ENCODE assay signal across 9 cellular contexts in genomic region chr7:17402628-17403278, GRCh38.
DNase-seq lines count a peak whose midpoint lies in the region; ATAC-seq, FAIRE-seq and TF ChIP-seq lines count a peak whose summit lies in the region.
"Had no signal": no experiment of that assay in that cellular context is flagged by ENCODE, and none has a peak within 500 bp of the region (broad histone marks: within the 10 kb centered on the region; RNA-seq: fewer than 3 reads in every experiment).

No MANE protein-coding gene starts in this region.

- no peak for FAIRE-seq in H54 (lab: Jason Lieb, UNC)

- H3K27me3 ChIP-seq in SJCRH30 = no peaks in the 10 kb centered on the region
- no peaks in the 10 kb centered on the region for H3K27me3 ChIP-seq in esophagus muscularis mucosa

- H3K4me3 Mint-ChIP-seq in activated naive CD4-positive, alpha-beta T cell treated with anti-CD3 and anti-CD28 coated beads, Interleukin-2, amount 10 ng/mL, durations not matched to agents 7 days and 5 days = peak overlapping the region; percentile 0

- TF ChIP-seq EP300 in esophagus muscularis mucosa (IDR thresholded peaks at IDR 0.05) = no peak

- DNase-seq in activated naive CD4-positive, alpha-beta T cell treated with anti-CD3 and anti-CD28 coated beads, Interleukin-2, amount 10 ng/mL, durations not matched to agents 7 days and 5 days = no peak
- DNase-seq in SJCRH30 = no peak
- DNase-seq in H54 (ENCODE audit: insufficient read length, low spot score) = no peak
- no peak for DNase-seq in RWPE1 (ENCODE audit: low spot score)
- DNase-seq in esophagus muscularis mucosa (ENCODE audit: extremely low spot score) = no peak
- DNase-seq: NK-92 treated with Interleukin-12 subunit alpha and Interleukin-12 subunit beta, amount 100 ng/mL, for 24 hours had no signal

- H3K27ac ChIP-seq in SJCRH30 (no peak overlapping the region), RWPE1 (no peak overlapping the region), esophagus muscularis mucosa (replicated peaks in 1 of 4) (no peak overlapping the region)

- H3K4me1 Mint-ChIP-seq in activated naive CD4-positive, alpha-beta T cell treated with anti-CD3 and anti-CD28 coated beads, Interleukin-2, amount 10 ng/mL, durations not matched to agents 7 days and 5 days = peaks cover 41% of the 10 kb centered on the region

- H3K27me3 Mint-ChIP-seq in activated naive CD4-positive, alpha-beta T cell treated with anti-CD3 and anti-CD28 coated beads, Interleukin-2, amount 10 ng/mL, durations not matched to agents 7 days and 5 days = no peaks in the 10 kb centered on the region

- peak; percentile 50 for ATAC-seq in GM19438 (IDR thresholded peaks at IDR 0.05; ENCODE audit: low read depth, unreplicated experiment)
- ATAC-seq in HG03135 (IDR thresholded peaks at IDR 0.05; ENCODE audit: unreplicated experiment) = peak; percentile 70

- TF ChIP-seq CTCF in GM12875 (IDR thresholded peaks at IDR 0.05; ENCODE audit: borderline replicate concordance, insufficient read depth, low read depth, low read length) (no peak), RWPE1 (conservative IDR thresholded peaks at IDR 0.05; ENCODE audit: low read depth) (no peak), esophagus muscularis mucosa (IDR thresholded peaks at IDR 0.05) (no peak)

- H3K9me3 ChIP-seq in SJCRH30 (replicated peaks) (no peaks in the 10 kb centered on the region), esophagus muscularis mucosa (no peaks in the 10 kb centered on the region)

- H3K4me1 ChIP-seq in SJCRH30 (peaks cover 7% of the 10 kb centered on the region; the same call in 1 of the 2 replicates), esophagus muscularis mucosa (peaks cover 0 to 23% (median 15%) of the 10 kb centered on the region in 4 donors)

- whole genome bisulfite sequencing in esophagus muscularis mucosa = 78% methylated on average over 9 of the region's 9 CpGs

- TF ChIP-seq POLR2A in H54 (IDR thresholded peaks at IDR 0.05; ENCODE audit: low read depth, low read length) (no peak), esophagus muscularis mucosa (IDR thresholded peaks at IDR 0.05; ENCODE audit: low read depth) (no peak)

- peaks cover 5% of the 10 kb centered on the region for H3K36me3 Mint-ChIP-seq in activated naive CD4-positive, alpha-beta T cell treated with anti-CD3 and anti-CD28 coated beads, Interleukin-2, amount 10 ng/mL, durations not matched to agents 7 days and 5 days

- CTCF ChIA-PET in activated naive CD4-positive, alpha-beta T cell treated with anti-CD3 and anti-CD28 coated beads, Interleukin-2, amount 10 ng/mL, durations not matched to agents 7 days and 5 days (lab: Charles Lee) = interaction anchor here (1.5 kb wide), 1 partner anchor 129 kb away, joined by 4 read pairs; no protein-coding TSS in a partner anchor
- CTCF ChIA-PET in RWPE1 (lab: Yijun Ruan, JAX) = interaction anchor here (0.6 kb wide), 2 partner anchors 397 to 571 kb away, joined by 3 read pairs; no protein-coding TSS in a partner anchor

- H3K9me3 Mint-ChIP-seq in activated naive CD4-positive, alpha-beta T cell treated with anti-CD3 and anti-CD28 coated beads, Interleukin-2, amount 10 ng/mL, durations not matched to agents 7 days and 5 days = peaks cover 6% of the 10 kb centered on the region

- POLR2A ChIA-PET in RWPE1 (lab: Yijun Ruan, JAX; ENCODE audit: low non-redundant PET) = no interaction called here

- H3K36me3 ChIP-seq in SJCRH30 (no peaks in the 10 kb centered on the region), esophagus muscularis mucosa (no peaks in the 10 kb centered on the region)

- H3K4me3 ChIP-seq in GM12875 (ENCODE audit: low read depth, low read length) = peak overlapping the region; percentile 15
- H3K4me3 ChIP-seq in SJCRH30 = no peak overlapping the region
- no peak overlapping the region for H3K4me3 ChIP-seq in esophagus muscularis mucosa

- intact Hi-C loops in esophagus muscularis mucosa (cut with DNase I) = no loop called here

- peak overlapping the region; percentile 81 for H3K27ac Mint-ChIP-seq in activated naive CD4-positive, alpha-beta T cell treated with anti-CD3 and anti-CD28 coated beads, Interleukin-2, amount 10 ng/mL, durations not matched to agents 7 days and 5 days
